In the genomic region with DNA sequence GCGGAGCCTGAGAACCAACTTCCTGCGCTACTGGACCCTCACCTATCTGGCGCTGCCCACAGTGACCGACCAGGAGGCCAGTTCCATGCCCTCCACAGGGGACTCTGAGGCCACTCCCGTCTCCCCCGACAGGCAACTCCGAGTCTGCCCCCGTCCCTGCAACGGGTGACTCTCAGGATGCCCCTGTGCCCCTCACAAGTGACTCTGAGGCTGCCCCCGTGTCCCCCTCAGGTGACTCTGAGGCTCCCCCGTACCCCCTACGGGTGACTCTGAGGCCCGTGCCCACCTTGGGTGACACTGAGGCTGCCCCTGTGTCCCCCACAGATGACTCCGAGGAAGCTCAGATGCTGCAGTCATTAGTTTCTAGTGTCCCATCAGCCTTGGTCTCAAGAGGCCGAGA, we compare ENCODE assay signal across 22 cellular contexts. TPM values are rescaled to one million over a fixed set of nuclear protein-coding genes. Genes with fewer than 3 reads are reported as not detected.
DNase-seq lines count a peak whose midpoint lies in the region; ATAC-seq, FAIRE-seq and TF ChIP-seq lines count a peak whose summit lies in the region.
"Had no signal": no experiment of that assay in that cellular context is flagged by ENCODE, and none has a peak within 500 bp of the region (broad histone marks: within the 10 kb centered on the region; RNA-seq: fewer than 3 reads in every experiment).

No MANE protein-coding gene starts in this region.

- TF ChIP-seq CTCF in natural killer cell (IDR thresholded peaks at IDR 0.05) (no peak), GM13976 (IDR thresholded peaks at IDR 0.05; ENCODE audit: borderline replicate concordance, control extremely low read depth, extremely low read depth, insufficient read depth, missing control alignments) (no peak), kidney (IDR thresholded peaks at IDR 0.05; ENCODE audit: borderline replicate concordance, extremely low read depth, insufficient read depth) (no peak)

- no peaks in the 10 kb centered on the region for H3K4me1 ChIP-seq in kidney (ENCODE audit: control insufficient read depth in 1 of 2, insufficient read depth in 1 of 2, low read depth in 1 of 2, low read length in 2 of 2)
- H3K4me1 ChIP-seq: Caco-2 had no signal

- no peaks in the 10 kb centered on the region for H3K27me3 Mint-ChIP-seq in natural killer cell treated with Interleukin-12 subunit alpha and Interleukin-12 subunit beta and Interleukin-15 and Interleukin-18, amount 100 ng/mL, for 72 hours
- H3K27me3 Mint-ChIP-seq in natural killer cell (ENCODE audit: low read depth in 2 of 2): no peaks in the 10 kb centered on the region
- peaks cover 8% of the 10 kb centered on the region for H3K27me3 Mint-ChIP-seq in activated naive CD4-positive, alpha-beta T cell treated with anti-CD3 and anti-CD28 coated beads, Interleukin-2, amount 10 ng/mL, durations not matched to agents 7 days and 5 days
- H3K27me3 Mint-ChIP-seq: CD4-positive, alpha-beta T cell had no signal

- no peaks in the 10 kb centered on the region for H3K36me3 Mint-ChIP-seq in natural killer cell treated with Interleukin-12 subunit alpha and Interleukin-12 subunit beta and Interleukin-15 and Interleukin-18, amount 100 ng/mL, for 72 hours
- H3K36me3 Mint-ChIP-seq in natural killer cell: no peaks in the 10 kb centered on the region
- no peaks in the 10 kb centered on the region for H3K36me3 Mint-ChIP-seq in activated naive CD4-positive, alpha-beta T cell treated with anti-CD3 and anti-CD28 coated beads, Interleukin-2, amount 10 ng/mL, durations not matched to agents 7 days and 5 days

- ATAC-seq in natural killer cell treated with Interleukin-12 subunit alpha and Interleukin-12 subunit beta and Interleukin-15 and Interleukin-18, amount 100 ng/mL, for 72 hours: no peak
- no peak for ATAC-seq in natural killer cell
- no peak for ATAC-seq in GM18907 (IDR thresholded peaks at IDR 0.05; ENCODE audit: unreplicated experiment)
- ATAC-seq: GM23338, K562 had no signal

- no peak overlapping the region for H3K4me3 Mint-ChIP-seq in natural killer cell treated with Interleukin-12 subunit alpha and Interleukin-12 subunit beta and Interleukin-15 and Interleukin-18, amount 100 ng/mL, for 72 hours
- H3K4me3 Mint-ChIP-seq in natural killer cell: no peak overlapping the region
- H3K4me3 Mint-ChIP-seq in activated naive CD4-positive, alpha-beta T cell treated with anti-CD3 and anti-CD28 coated beads, Interleukin-2, amount 10 ng/mL, durations not matched to agents 7 days and 5 days: no peak overlapping the region
- H3K4me3 Mint-ChIP-seq: CD4-positive, alpha-beta T cell; GM23338 had no signal

- intact Hi-C loops in natural killer cell (cut with micrococcal nuclease): no loop called here
- intact Hi-C loops in kidney (cut with DNase I): no loop called here

- no peaks in the 10 kb centered on the region for H3K36me3 ChIP-seq in kidney (ENCODE audit: control insufficient read depth in 1 of 2, insufficient read depth in 2 of 2, low read length in 2 of 2)

- H3K4me1 Mint-ChIP-seq in natural killer cell treated with Interleukin-12 subunit alpha and Interleukin-12 subunit beta and Interleukin-15 and Interleukin-18, amount 100 ng/mL, for 72 hours (ENCODE audit: low read depth in 2 of 2): no peaks in the 10 kb centered on the region
- H3K4me1 Mint-ChIP-seq in natural killer cell: no peaks in the 10 kb centered on the region
- no peaks in the 10 kb centered on the region for H3K4me1 Mint-ChIP-seq in activated naive CD4-positive, alpha-beta T cell treated with anti-CD3 and anti-CD28 coated beads, Interleukin-2, amount 10 ng/mL, durations not matched to agents 7 days and 5 days
- H3K4me1 Mint-ChIP-seq: GM23338 had no signal

- no peak overlapping the region for H3K9ac ChIP-seq in kidney (ENCODE audit: low read length in 2 of 2)

- CTCF ChIA-PET in activated naive CD4-positive, alpha-beta T cell treated with anti-CD3 and anti-CD28 coated beads, Interleukin-2, amount 10 ng/mL, durations not matched to agents 7 days and 5 days (lab: Charles Lee): no interaction called here

- no peak overlapping the region for H3K27ac Mint-ChIP-seq in natural killer cell treated with Interleukin-12 subunit alpha and Interleukin-12 subunit beta and Interleukin-15 and Interleukin-18, amount 100 ng/mL, for 72 hours
- no peak overlapping the region for H3K27ac Mint-ChIP-seq in natural killer cell
- H3K27ac Mint-ChIP-seq in activated naive CD4-positive, alpha-beta T cell treated with anti-CD3 and anti-CD28 coated beads, Interleukin-2, amount 10 ng/mL, durations not matched to agents 7 days and 5 days: no peak overlapping the region
- H3K27ac Mint-ChIP-seq: CD4-positive, alpha-beta T cell; GM23338 had no signal

- DNase-seq in natural killer cell treated with Interleukin-12 subunit alpha and Interleukin-12 subunit beta and Interleukin-15 and Interleukin-18, amount 100 ng/mL, for 72 hours (ENCODE audit: low spot score): peak; percentile 47
- no peak for DNase-seq in natural killer cell
- DNase-seq in GM13976 (ENCODE audit: low spot score): peak; percentile 22
- peak; percentile 35 for DNase-seq in kidney
- no peak for DNase-seq in NCI-H82 (lab: John Stamatoyannopoulos, UW)
- DNase-seq in DMS 273 treated with DMSO at 0.1 percent for 48 hours (lab: John Stamatoyannopoulos, UW): no peak
- DNase-seq in activated naive CD4-positive, alpha-beta T cell treated with anti-CD3 and anti-CD28 coated beads, Interleukin-2, amount 10 ng/mL, durations not matched to agents 7 days and 5 days: no peak
- DNase-seq: 8988T; C1 segment of cervical spinal cord; CD4-positive, alpha-beta T cell; DMS53; DND-41; EL; HCEC 1CT; IMR-90 had no signal

- no peak for FAIRE-seq in kidney (lab: Jason Lieb, UNC)
- FAIRE-seq: GM18507, H54, HTR-8/SVneo, K562 had no signal

- H3K4me3 ChIP-seq in kidney (ENCODE audit: low read length in 2 of 2): no peak overlapping the region
- H3K4me3 ChIP-seq: GM23338, K562 had no signal

- in situ Hi-C loops in GM13976 (cut with MboI; ENCODE audit: low sequenced_read_pairs, unreplicated experiment): no loop called here

- no peaks in the 10 kb centered on the region for H3K9me3 Mint-ChIP-seq in natural killer cell treated with Interleukin-12 subunit alpha and Interleukin-12 subunit beta and Interleukin-15 and Interleukin-18, amount 100 ng/mL, for 72 hours
- no peaks in the 10 kb centered on the region for H3K9me3 Mint-ChIP-seq in natural killer cell
- H3K9me3 Mint-ChIP-seq in activated naive CD4-positive, alpha-beta T cell treated with anti-CD3 and anti-CD28 coated beads, Interleukin-2, amount 10 ng/mL, durations not matched to agents 7 days and 5 days: no peaks in the 10 kb centered on the region
- H3K9me3 Mint-ChIP-seq: CD4-positive, alpha-beta T cell; GM23338 had no signal

- no peaks in the 10 kb centered on the region for H3K9me3 ChIP-seq in kidney (ENCODE audit: control insufficient read depth in 1 of 2, low read length in 2 of 2)
- H3K9me3 ChIP-seq: Caco-2 had no signal

- H3K27ac ChIP-seq in kidney (ENCODE audit: low read depth in 2 of 2, low read length in 2 of 2): no peak overlapping the region

RNA-seq across cellular contexts. Expression of a gene that starts 25.1 kb away (rescaled TPM):
- total RNA-seq in natural killer cell treated with Interleukin-12 subunit alpha and Interleukin-12 subunit beta and Interleukin-15 and Interleukin-18, amount 100 ng/mL, for 72 hours: 1 to 10 TPM in 1 of 2 donors, under 1 TPM in 1; 0.95 to 2.1 TPM
- total RNA-seq in natural killer cell (under 1 TPM; 0.18 to 0.68 (median 0.42) TPM), kidney (1.0 TPM)
- 16.7 TPM for polyA plus RNA-seq in kidney (ENCODE audit: insufficient read depth, low read depth, low replicate concordance)

RNA-seq across cellular contexts. Expression of a gene that starts 34.1 kb away (rescaled TPM):
- 100 to 1,000 TPM; 138 to 159 TPM for total RNA-seq in natural killer cell treated with Interleukin-12 subunit alpha and Interleukin-12 subunit beta and Interleukin-15 and Interleukin-18, amount 100 ng/mL, for 72 hours
- total RNA-seq in natural killer cell (100 to 1,000 TPM; 206 to 250 (median 208) TPM), kidney (43.3 TPM)
- 13.0 TPM for polyA plus RNA-seq in kidney (ENCODE audit: insufficient read depth, low read depth, low replicate concordance)

RNA-seq across cellular contexts. Expression of a gene that starts 56.1 kb away (rescaled TPM):
- 10 to 100 TPM; 69.2 to 81.4 TPM for total RNA-seq in natural killer cell treated with Interleukin-12 subunit alpha and Interleukin-12 subunit beta and Interleukin-15 and Interleukin-18, amount 100 ng/mL, for 72 hours
- 10 to 100 TPM; 52.6 to 69.2 (median 60.4) TPM for total RNA-seq in natural killer cell
- total RNA-seq in kidney: 47.7 TPM
- polyA plus RNA-seq in kidney (ENCODE audit: insufficient read depth, low read depth, low replicate concordance): 38.0 TPM

Comparison
In these comparisons a context has a peak if more than half of its experiments do, and no peak if none do; other contexts are left out.
1. DNase-seq: peak in natural killer cell treated with Interleukin-12 subunit alpha and Interleukin-12 subunit beta and Interleukin-15 and Interleukin-18, amount 100 ng/mL, for 72 hours (single experiment), GM13976 (single experiment) and kidney (single experiment); none in natural killer cell (single experiment), NCI-H82 (single experiment), DMS 273 treated with DMSO at 0.1 percent for 48 hours (single experiment) and activated naive CD4-positive, alpha-beta T cell treated with anti-CD3 and anti-CD28 coated beads, Interleukin-2, amount 10 ng/mL, durations not matched to agents 7 days and 5 days (single experiment).